In genomic region chr17:79801156-79802038, GRCh38 we compare ENCODE assay signal across 10 cellular contexts. TPM values are rescaled to one million over a fixed set of nuclear protein-coding genes. Genes with fewer than 3 reads are reported as not detected.
DNase-seq lines count a peak whose midpoint lies in the region; ATAC-seq and TF ChIP-seq lines count a peak whose summit lies in the region.
"Had no signal": no experiment of that assay in that cellular context is flagged by ENCODE, and none has a peak within 500 bp of the region (broad histone marks: within the 10 kb centered on the region; RNA-seq: fewer than 3 reads in every experiment).

No MANE protein-coding gene starts in this region.

- H3K4me1 Mint-ChIP-seq in activated T-helper 1 cell treated with anti-CD3 and anti-CD28 coated beads, Interleukin-12 subunit alpha, Interleukin-12 subunit beta, Interleukin-2, Interleukin-4 antibody, amounts not matched to agents 30 ng/mL and 10 ng/mL and 1 ng/mL, durations not matched to agents 14 hours and 24 hours and 36 hours (ENCODE audit: low read depth), result peaks cover 34% of the 10 kb centered on the region

- no peak for TF ChIP-seq CTCF in mucosa of descending colon (IDR thresholded peaks at IDR 0.05)

- no peaks in the 10 kb centered on the region for H3K9me3 ChIP-seq in mucosa of descending colon

- intact Hi-C loops in activated T-helper 1 cell treated with anti-CD3 and anti-CD28 coated beads, Interleukin-12 subunit alpha, Interleukin-12 subunit beta, Interleukin-2, Interleukin-4 antibody, amounts not matched to agents 30 ng/mL and 10 ng/mL and 1 ng/mL, durations not matched to agents 14 hours and 24 hours and 36 hours (cut with micrococcal nuclease), result loop anchor here (5.0 kb wide), 1 partner anchor 1596 kb away; the partner anchor contains the start of gene BAHCC1
- intact Hi-C loops in mucosa of descending colon (cut with DNase I, micrococcal nuclease), result loop anchor here in 1 of 2 donors (10.0 kb wide), 1 partner anchor 193 kb away; no protein-coding TSS in a partner anchor

- H3K4me3 Mint-ChIP-seq in activated T-helper 1 cell treated with anti-CD3 and anti-CD28 coated beads, Interleukin-12 subunit alpha, Interleukin-12 subunit beta, Interleukin-2, Interleukin-4 antibody, amounts not matched to agents 30 ng/mL and 10 ng/mL and 1 ng/mL, durations not matched to agents 14 hours and 24 hours and 36 hours, result no peak overlapping the region

- peaks cover 7% of the 10 kb centered on the region for H3K36me3 Mint-ChIP-seq in activated T-helper 1 cell treated with anti-CD3 and anti-CD28 coated beads, Interleukin-12 subunit alpha, Interleukin-12 subunit beta, Interleukin-2, Interleukin-4 antibody, amounts not matched to agents 30 ng/mL and 10 ng/mL and 1 ng/mL, durations not matched to agents 14 hours and 24 hours and 36 hours (ENCODE audit: low read depth)

- H3K36me3 ChIP-seq in mucosa of descending colon (ENCODE audit: low read depth), result peaks cover 3% of the 10 kb centered on the region

- peak overlapping the region; percentile 35 for H3K27ac Mint-ChIP-seq in activated T-helper 1 cell treated with anti-CD3 and anti-CD28 coated beads, Interleukin-12 subunit alpha, Interleukin-12 subunit beta, Interleukin-2, Interleukin-4 antibody, amounts not matched to agents 30 ng/mL and 10 ng/mL and 1 ng/mL, durations not matched to agents 14 hours and 24 hours and 36 hours
- H3K27ac Mint-ChIP-seq: activated CD8-positive, alpha-beta T cell treated with anti-CD3 and anti-CD28 coated beads, Interleukin-2, amount 10 ng/mL, durations not matched to agents 7 days and 5 days had no signal

- peaks cover 58% of the 10 kb centered on the region for H3K27me3 Mint-ChIP-seq in activated T-helper 1 cell treated with anti-CD3 and anti-CD28 coated beads, Interleukin-12 subunit alpha, Interleukin-12 subunit beta, Interleukin-2, Interleukin-4 antibody, amounts not matched to agents 30 ng/mL and 10 ng/mL and 1 ng/mL, durations not matched to agents 14 hours and 24 hours and 36 hours (ENCODE audit: insufficient read depth)

- H3K4me3 ChIP-seq in mucosa of descending colon, result no peak overlapping the region

- ATAC-seq in mucosa of descending colon, result no peak
- no peak for ATAC-seq in HG02759 (IDR thresholded peaks at IDR 0.05; ENCODE audit: unreplicated experiment)
- ATAC-seq: activated CD8-positive, alpha-beta T cell treated with anti-CD3 and anti-CD28 coated beads, Interleukin-2, amount 10 ng/mL, durations not matched to agents 7 days and 5 days had no signal

- peaks cover 4% of the 10 kb centered on the region for H3K9me3 Mint-ChIP-seq in activated T-helper 1 cell treated with anti-CD3 and anti-CD28 coated beads, Interleukin-12 subunit alpha, Interleukin-12 subunit beta, Interleukin-2, Interleukin-4 antibody, amounts not matched to agents 30 ng/mL and 10 ng/mL and 1 ng/mL, durations not matched to agents 14 hours and 24 hours and 36 hours

- DNase-seq in CD1c-positive myeloid dendritic cell (ENCODE audit: extremely low spot score) (peak; percentile 22), HUDEP-2 (lab: John Stamatoyannopoulos, UW; ENCODE audit: unreplicated experiment in 76 of 76) (peak in 63 of 76 experiments; percentile 18 to 76 (median 54)), mucosa of descending colon (peak in 2 of 3 donors; percentile 70), hypothalamus (lab: John Stamatoyannopoulos, UW) (no peak), DMS114 treated with DMSO at 0.1 percent for 48 hours (lab: John Stamatoyannopoulos, UW; ENCODE audit: unreplicated experiment) (no peak)
- DNase-seq in activated T-helper 1 cell treated with anti-CD3 and anti-CD28 coated beads, Interleukin-12 subunit alpha, Interleukin-12 subunit beta, Interleukin-2, Interleukin-4 antibody, amounts not matched to agents 30 ng/mL and 10 ng/mL and 1 ng/mL, durations not matched to agents 14 hours and 24 hours and 36 hours (ENCODE audit: low spot score), result no peak
- DNase-seq in stimulated activated CD4-positive, alpha-beta T cell treated with anti-CD3 and anti-CD28 coated beads, Interleukin-4, amount 100 ng/mL, for 24 hours, result no peak
- DNase-seq: substantia nigra had no signal

- peaks cover 51% of the 10 kb centered on the region for H3K4me1 ChIP-seq in mucosa of descending colon (ENCODE audit: low read depth)

RNA-seq across cellular contexts. Expression of gene CBX8, which starts 4.5 kb away (rescaled TPM):
- total RNA-seq in activated T-helper 1 cell treated with anti-CD3 and anti-CD28 coated beads, Interleukin-12 subunit alpha, Interleukin-12 subunit beta, Interleukin-2, Interleukin-4 antibody, amounts not matched to agents 30 ng/mL and 10 ng/mL and 1 ng/mL, durations not matched to agents 14 hours and 24 hours and 36 hours, result 6.2 and 6.6 TPM in 2 replicates
- total RNA-seq in mucosa of descending colon, result 1 to 10 TPM; 3.4 to 4.7 (median 4.0) TPM

RNA-seq across cellular contexts. Expression of gene CBX2, which starts 23.4 kb away (rescaled TPM):
- total RNA-seq in activated T-helper 1 cell treated with anti-CD3 and anti-CD28 coated beads, Interleukin-12 subunit alpha, Interleukin-12 subunit beta, Interleukin-2, Interleukin-4 antibody, amounts not matched to agents 30 ng/mL and 10 ng/mL and 1 ng/mL, durations not matched to agents 14 hours and 24 hours and 36 hours, result 4.7 and 5.1 TPM in 2 replicates
- total RNA-seq in mucosa of descending colon, result 1 to 10 TPM in 1 of 3 donors, under 1 TPM in 2; 0.14 to 1.5 (median 0.76) TPM

RNA-seq across cellular contexts. Expression of gene CBX4, which starts 37.8 kb away (rescaled TPM):
- total RNA-seq in activated T-helper 1 cell treated with anti-CD3 and anti-CD28 coated beads, Interleukin-12 subunit alpha, Interleukin-12 subunit beta, Interleukin-2, Interleukin-4 antibody, amounts not matched to agents 30 ng/mL and 10 ng/mL and 1 ng/mL, durations not matched to agents 14 hours and 24 hours and 36 hours, result 22.4 and 23.8 TPM in 2 replicates
- 10 to 100 TPM; 10.2 to 14.2 (median 13.2) TPM for total RNA-seq in mucosa of descending colon

Comparison
In these comparisons a context has a peak if more than half of its experiments do, and no peak if none do; other contexts are left out.
1. DNase-seq: peak in CD1c-positive myeloid dendritic cell (single experiment), HUDEP-2 (63 of 76) and mucosa of descending colon (2 of 3); none in activated T-helper 1 cell treated with anti-CD3 and anti-CD28 coated beads, Interleukin-12 subunit alpha, Interleukin-12 subunit beta, Interleukin-2, Interleukin-4 antibody, amounts not matched to agents 30 ng/mL and 10 ng/mL and 1 ng/mL, durations not matched to agents 14 hours and 24 hours and 36 hours (single experiment), hypothalamus (0 of 51), stimulated activated CD4-positive, alpha-beta T cell treated with anti-CD3 and anti-CD28 coated beads, Interleukin-4, amount 100 ng/mL, for 24 hours (single experiment) and DMS114 treated with DMSO at 0.1 percent for 48 hours (single experiment).